In genomic region chr13:33175991-33176390, GRCh38 we compare ENCODE assay signal across 1 cellular context.
TF ChIP-seq lines count a peak whose summit lies in the region.

No MANE protein-coding gene starts in this region.

TF ChIP-seq in GM23338, 12 proteins besides CTCF, POLR2A, EP300 and RAD21:
- TF ChIP-seq ZNF462 (CRISPR knock-in tag; IDR thresholded peaks at IDR 0.05) (no peak), EZH2phosphoT487 (IDR thresholded peaks at IDR 0.05; ENCODE audit: unreplicated experiment) (no peak), REST (IDR thresholded peaks at IDR 0.05; ENCODE audit: unreplicated experiment) (no peak), NANOG (IDR thresholded peaks at IDR 0.05; ENCODE audit: borderline replicate concordance) (no peak), JUNB (IDR thresholded peaks at IDR 0.05; ENCODE audit: unreplicated experiment) (no peak), STAT1 (IDR thresholded peaks at IDR 0.05; ENCODE audit: unreplicated experiment) (no peak), EZH2 (IDR thresholded peaks at IDR 0.05; ENCODE audit: low read depth, unreplicated experiment) (no peak), CREB1 (CRISPR knock-in tag; IDR thresholded peaks at IDR 0.05; ENCODE audit: low read depth) (no peak), ZNF114 (CRISPR knock-in tag; IDR thresholded peaks at IDR 0.05) (no peak), ZNF331 (CRISPR knock-in tag; IDR thresholded peaks at IDR 0.05; ENCODE audit: low read depth) (no peak), POLR2AphosphoS5 (IDR thresholded peaks at IDR 0.05; ENCODE audit: low read depth) (no peak)
- TF ChIP-seq, protein P1, sequence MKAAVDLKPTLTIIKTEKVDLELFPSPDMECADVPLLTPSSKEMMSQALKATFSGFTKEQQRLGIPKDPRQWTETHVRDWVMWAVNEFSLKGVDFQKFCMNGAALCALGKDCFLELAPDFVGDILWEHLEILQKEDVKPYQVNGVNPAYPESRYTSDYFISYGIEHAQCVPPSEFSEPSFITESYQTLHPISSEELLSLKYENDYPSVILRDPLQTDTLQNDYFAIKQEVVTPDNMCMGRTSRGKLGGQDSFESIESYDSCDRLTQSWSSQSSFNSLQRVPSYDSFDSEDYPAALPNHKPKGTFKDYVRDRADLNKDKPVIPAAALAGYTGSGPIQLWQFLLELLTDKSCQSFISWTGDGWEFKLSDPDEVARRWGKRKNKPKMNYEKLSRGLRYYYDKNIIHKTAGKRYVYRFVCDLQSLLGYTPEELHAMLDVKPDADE (IDR thresholded peaks at IDR 0.05): no peak
